ENCODE assay signal across 19 cellular contexts in genomic region chr4:60637976-60638375, GRCh38.
DNase-seq lines count a peak whose midpoint lies in the region; ATAC-seq and TF ChIP-seq lines count a peak whose summit lies in the region.
"Had no signal": no experiment of that assay in that cellular context is flagged by ENCODE, and none has a peak within 500 bp of the region (broad histone marks: within the 10 kb centered on the region; RNA-seq: fewer than 3 reads in every experiment).

No MANE protein-coding gene starts in this region.

- H3K14ac ChIP-seq in mesenchymal stem cell (ENCODE audit: low read length in 2 of 2): no peak overlapping the region

- no peaks in the 10 kb centered on the region for H3K4me1 ChIP-seq in mesenchymal stem cell (ENCODE audit: control insufficient read depth, insufficient read depth, low read depth, low read length)
- H3K4me1 ChIP-seq: A549; BLaER1 treated with 17β-estradiol and CSF1 and Interleukin-3, amounts not matched to agents 10 nM and 100 nM; Caco-2 had no signal

- H3K27ac ChIP-seq in WERI-Rb-1 (peak overlapping the region; percentile 35), mesenchymal stem cell (ENCODE audit: low read length, poor library complexity, severe bottlenecking) (no peak overlapping the region)
- H3K27ac ChIP-seq: 22Rv1; A549; BLaER1 treated with 17β-estradiol and CSF1 and Interleukin-3, amounts not matched to agents 10 nM and 100 nM; C4-2B had no signal

- H3K27me3 ChIP-seq in WERI-Rb-1 (ENCODE audit: insufficient read depth, low read depth, severe bottlenecking): no peaks in the 10 kb centered on the region
- no peaks in the 10 kb centered on the region for H3K27me3 ChIP-seq in mesenchymal stem cell (ENCODE audit: control insufficient read depth in 1 of 2, insufficient read depth in 1 of 2, low read length in 2 of 2)
- H3K27me3 ChIP-seq: BLaER1 treated with 17β-estradiol and CSF1 and Interleukin-3, amounts not matched to agents 10 nM and 100 nM had no signal

- no peak for ATAC-seq in GM18873 (IDR thresholded peaks at IDR 0.05; ENCODE audit: low FRiP score, unreplicated experiment)
- ATAC-seq: A549; CD8-positive, alpha-beta T cell had no signal

- no peak overlapping the region for H2BK15ac ChIP-seq in mesenchymal stem cell (ENCODE audit: low read depth, poor library complexity, severe bottlenecking)

- 55% methylated on average over 2 of the region's 2 CpGs for WGBS in mesenchymal stem cell

- H2AK5ac ChIP-seq in mesenchymal stem cell (ENCODE audit: low read length, severe bottlenecking): no peak overlapping the region

- H2BK12ac ChIP-seq in mesenchymal stem cell (ENCODE audit: low read length in 2 of 2): no peak overlapping the region

- H3K9me3 ChIP-seq in WERI-Rb-1 (ENCODE audit: severe bottlenecking) (no peaks in the 10 kb centered on the region), mesenchymal stem cell (ENCODE audit: control insufficient read depth, low read length) (peaks cover 21% of the 10 kb centered on the region)
- H3K9me3 ChIP-seq: A549, Caco-2 had no signal

- no peak overlapping the region for H3K18ac ChIP-seq in mesenchymal stem cell (ENCODE audit: low read depth in 1 of 2, low read length in 2 of 2)

- peak overlapping the region; percentile 48 for H4K91ac ChIP-seq in mesenchymal stem cell (ENCODE audit: low read length)

- peak; percentile 7 for DNase-seq in DMS 273 (lab: John Stamatoyannopoulos, UW; ENCODE audit: unreplicated experiment)
- DNase-seq in DMS 273 treated with DMSO at 0.1 percent for 48 hours (lab: John Stamatoyannopoulos, UW): no peak
- peak; percentile 39 for DNase-seq in SK-N-DZ (ENCODE audit: low spot score)
- peak; percentile 79 for DNase-seq in WERI-Rb-1
- DNase-seq in mesenchymal stem cell: no peak
- DNase-seq in NCI-H1417 treated with DMSO at 0.1 percent for 48 hours (lab: John Stamatoyannopoulos, UW): no peak
- DNase-seq in medulla oblongata (ENCODE audit: extremely low spot score): no peak
- DNase-seq: AML-193; Caco-2; Calu3; CD4-positive, alpha-beta T cell; CD8-positive, alpha-beta T cell; DMS79 treated with DMSO at 0.1 percent for 48 hours; GF-D8 had no signal

- no peaks in the 10 kb centered on the region for H3K79me1 ChIP-seq in mesenchymal stem cell (replicated peaks; ENCODE audit: low read length, poor library complexity, severe bottlenecking)

- no peak overlapping the region for H3K23ac ChIP-seq in mesenchymal stem cell (ENCODE audit: low read length in 2 of 2)

- H3K4me3 ChIP-seq in WERI-Rb-1 (ENCODE audit: low read depth, low read length): no peak overlapping the region
- no peak overlapping the region for H3K4me3 ChIP-seq in mesenchymal stem cell (ENCODE audit: insufficient read depth in 1 of 2, low read depth in 1 of 2, low read length in 2 of 2)
- H3K4me3 ChIP-seq: A549; BLaER1 treated with 17β-estradiol and CSF1 and Interleukin-3, amounts not matched to agents 10 nM and 100 nM had no signal

- H3K36me3 ChIP-seq in WERI-Rb-1 (no peaks in the 10 kb centered on the region), mesenchymal stem cell (ENCODE audit: control insufficient read depth in 1 of 2, insufficient read depth in 2 of 2, low read depth in 1 of 2, low read length in 2 of 2) (no peaks in the 10 kb centered on the region)
- H3K36me3 ChIP-seq: BLaER1 treated with 17β-estradiol and CSF1 and Interleukin-3, amounts not matched to agents 10 nM and 100 nM had no signal

- H2BK120ac ChIP-seq in mesenchymal stem cell (ENCODE audit: low read depth, low read length): no peak overlapping the region

- H2AFZ ChIP-seq in mesenchymal stem cell (ENCODE audit: low read depth, low read length): no peak overlapping the region

- no peak overlapping the region for H3K4me2 ChIP-seq in mesenchymal stem cell (ENCODE audit: low read length, poor library complexity, severe bottlenecking)
- H3K4me2 ChIP-seq: A549; BLaER1 treated with 17β-estradiol and CSF1 and Interleukin-3, amounts not matched to agents 10 nM and 100 nM had no signal

- H3K4ac ChIP-seq in mesenchymal stem cell (ENCODE audit: low read depth in 1 of 2, low read length in 2 of 2): no peak overlapping the region

- no peak overlapping the region for H2BK5ac ChIP-seq in mesenchymal stem cell (ENCODE audit: low read depth, low read length, poor library complexity, severe bottlenecking)

- TF ChIP-seq CTCF in WERI-Rb-1 (IDR thresholded peaks at IDR 0.05; ENCODE audit: low read depth, low read length): 0 out of 2 replicates have a peak, but pooled peaks have one; percentile 18

- H4K8ac ChIP-seq in mesenchymal stem cell (ENCODE audit: low read length): peak overlapping the region; percentile 41

- H3K9ac ChIP-seq in mesenchymal stem cell (ENCODE audit: low read length): no peak overlapping the region
- H3K9ac ChIP-seq: BLaER1 treated with 17β-estradiol and CSF1 and Interleukin-3, amounts not matched to agents 10 nM and 100 nM had no signal

Comparison
In these comparisons a context has a peak if more than half of its experiments do, and no peak if none do; other contexts are left out.
1. DNase-seq: peak in DMS 273 (single experiment), SK-N-DZ (single experiment) and WERI-Rb-1 (single experiment); none in DMS 273 treated with DMSO at 0.1 percent for 48 hours (single experiment), mesenchymal stem cell (single experiment), NCI-H1417 treated with DMSO at 0.1 percent for 48 hours (single experiment) and medulla oblongata (single experiment).